ENCODE assay signal across 22 cellular contexts in genomic region chr3:170204509-170204908, GRCh38. TPM values are rescaled to one million over a fixed set of nuclear protein-coding genes. Genes with fewer than 3 reads are reported as not detected.
DNase-seq lines count a peak whose midpoint lies in the region; ATAC-seq, FAIRE-seq and TF ChIP-seq lines count a peak whose summit lies in the region.
"Had no signal": no experiment of that assay in that cellular context is flagged by ENCODE, and none has a peak within 500 bp of the region (broad histone marks: within the 10 kb centered on the region; RNA-seq: fewer than 3 reads in every experiment).

No MANE protein-coding gene starts in this region.

- no peaks in the 10 kb centered on the region for H3K9me3 ChIP-seq in HepG2 (ENCODE audit: low read length)
- H3K9me3 ChIP-seq in right lobe of liver: no peaks in the 10 kb centered on the region
- H3K9me3 ChIP-seq: A549, BE2C had no signal

- no peak overlapping the region for H3K4ac ChIP-seq in mesendoderm (ENCODE audit: low read depth, low read length)

- TF ChIP-seq RAD21 in HepG2 (CRISPR knock-in tag; IDR thresholded peaks at IDR 0.05): no peak

- POLR2A ChIA-PET in HepG2 (lab: Yijun Ruan, JAX): interaction anchor here (1.4 kb wide), 1 partner anchor 17 kb away, joined by 7 read pairs; the partner anchor contains the start of gene PRKCI

- H3K27me3 ChIP-seq in HepG2 (ENCODE audit: control insufficient read depth in 1 of 2, insufficient read depth in 2 of 2, low read length in 2 of 2): no peaks in the 10 kb centered on the region
- no peaks in the 10 kb centered on the region for H3K27me3 ChIP-seq in right lobe of liver
- H3K27me3 ChIP-seq in mesendoderm (ENCODE audit: insufficient read depth, low read length, poor library complexity): no peaks in the 10 kb centered on the region
- H3K27me3 ChIP-seq: BE2C; BLaER1 treated with 17β-estradiol and CSF1 and Interleukin-3, amounts not matched to agents 10 nM and 100 nM had no signal

- no peaks in the 10 kb centered on the region for H3K9me3 Mint-ChIP-seq in progenitor cell of endocrine pancreas (ENCODE audit: low read depth)
- H3K9me3 Mint-ChIP-seq: CD4-positive, alpha-beta T cell; CD8-positive, alpha-beta memory T cell had no signal

- H4K8ac ChIP-seq in mesendoderm (ENCODE audit: low read depth, low read length): no peak overlapping the region

- in situ Hi-C loops in HepG2 (cut with HindIII; ENCODE audit: extremely low pct_ligation_motif_present, low pct_unique_long_range_greater_than_20kb): no loop called here

- TF ChIP-seq CTCF in HepG2 (CRISPR knock-in tag; IDR thresholded peaks at IDR 0.05): no peak
- no peak for TF ChIP-seq CTCF in right lobe of liver (IDR thresholded peaks at IDR 0.05)
- no peak for TF ChIP-seq CTCF in progenitor cell of endocrine pancreas (IDR thresholded peaks at IDR 0.05; ENCODE audit: unreplicated experiment)

- H3K18ac ChIP-seq in mesendoderm (ENCODE audit: low read length): peak overlapping the region; percentile 3

- no TSS peak for BruUV-seq in HepG2 (replicated peaks; lab: Mats Ljungman, UMichigan)

- no peak for ATAC-seq in HepG2
- no peak for ATAC-seq in right lobe of liver
- ATAC-seq: A549 had no signal

- peak overlapping the region; percentile 65 for H3K27ac Mint-ChIP-seq in progenitor cell of endocrine pancreas
- H3K27ac Mint-ChIP-seq: CD14-positive monocyte; CD4-positive, alpha-beta T cell; CD8-positive, alpha-beta memory T cell had no signal

- H3K4me3 ChIP-seq in HepG2 (replicated peaks in 1 of 3; ENCODE audit: insufficient read depth in 1 of 3, low read depth in 2 of 3, low read length in 3 of 3) (peak overlapping the region in 1 of 3 experiments; percentile 21; a peak in 1 of 6 replicates), right lobe of liver (no peak overlapping the region), mesendoderm (ENCODE audit: low read length) (no peak overlapping the region)
- H3K4me3 ChIP-seq: A549; BLaER1 treated with 17β-estradiol and CSF1 and Interleukin-3, amounts not matched to agents 10 nM and 100 nM; HAP-1 had no signal

- H3K56ac ChIP-seq in mesendoderm (ENCODE audit: low read length): peak overlapping the region; percentile 49

- peaks cover 66% of the 10 kb centered on the region for H3K4me1 ChIP-seq in HepG2 (ENCODE audit: insufficient read depth, low read length)
- H3K4me1 ChIP-seq in right lobe of liver: no peaks in the 10 kb centered on the region
- H3K4me1 ChIP-seq in mesendoderm (ENCODE audit: control insufficient read depth, low read depth, low read length): no peaks in the 10 kb centered on the region

- H2BK15ac ChIP-seq in mesendoderm (replicated peaks; ENCODE audit: low read depth): no peak overlapping the region

- H3K36me3 Mint-ChIP-seq in progenitor cell of endocrine pancreas (ENCODE audit: insufficient read depth): no peaks in the 10 kb centered on the region
- H3K36me3 Mint-ChIP-seq: CD14-positive monocyte had no signal

- H2AFZ ChIP-seq in HepG2 (ENCODE audit: low read length): no peak overlapping the region

- H4K5ac ChIP-seq in mesendoderm (ENCODE audit: low read length): no peak overlapping the region

- CTCF ChIA-PET in HepG2 (lab: Yijun Ruan, JAX; ENCODE audit: low intra/inter-chr PET ratio, low total read pairs): no interaction called here

- no peaks in the 10 kb centered on the region for H3K79me1 ChIP-seq in mesendoderm (ENCODE audit: low read length)

- peak overlapping the region; percentile 55 for H2BK5ac ChIP-seq in mesendoderm (ENCODE audit: low read length)

- H3K79me2 ChIP-seq in HepG2 (ENCODE audit: insufficient read depth, low read length) (no peaks in the 10 kb centered on the region), mesendoderm (ENCODE audit: control insufficient read depth, insufficient read depth, low read length) (no peaks in the 10 kb centered on the region)

- H3K27me3 Mint-ChIP-seq in progenitor cell of endocrine pancreas: no peaks in the 10 kb centered on the region

- DNase-seq in HepG2 (ENCODE audit: low spot score) (no peak), right lobe of liver (no peak), mesendoderm (no peak), progenitor cell of endocrine pancreas (ENCODE audit: low spot score, unreplicated experiment) (no peak), NCI-H82 (lab: John Stamatoyannopoulos, UW) (no peak), midbrain (lab: John Stamatoyannopoulos, UW) (no peak)
- DNase-seq: 8988T; ACHN; AML-193; BE2C; CD4-positive, alpha-beta T cell; CD8-positive, alpha-beta memory T cell; DMS153; DND-41; GOT3 had no signal

- no peak overlapping the region for H3K4me3 Mint-ChIP-seq in progenitor cell of endocrine pancreas (ENCODE audit: low read depth)
- H3K4me3 Mint-ChIP-seq: CD14-positive monocyte; CD4-positive, alpha-beta T cell; CD8-positive, alpha-beta memory T cell had no signal

- H2AK5ac ChIP-seq in mesendoderm (ENCODE audit: low read length): no peak overlapping the region

- H3K36me3 ChIP-seq in HepG2 (replicated peaks in 1 of 2; ENCODE audit: control insufficient read depth in 1 of 2, insufficient read depth in 2 of 2, low read length in 2 of 2) (no peaks in the 10 kb centered on the region), right lobe of liver (no peaks in the 10 kb centered on the region), mesendoderm (ENCODE audit: control insufficient read depth, insufficient read depth, low read length) (no peaks in the 10 kb centered on the region)
- H3K36me3 ChIP-seq: BE2C; BLaER1 treated with 17β-estradiol and CSF1 and Interleukin-3, amounts not matched to agents 10 nM and 100 nM; HAP-1 had no signal

- H3K9ac ChIP-seq in HepG2 (ENCODE audit: insufficient read depth, low read depth, low read length): no peak overlapping the region
- H3K9ac ChIP-seq in mesendoderm (ENCODE audit: low read length): no peak overlapping the region
- H3K9ac ChIP-seq: BLaER1 treated with 17β-estradiol and CSF1 and Interleukin-3, amounts not matched to agents 10 nM and 100 nM had no signal

- H3K4me1 Mint-ChIP-seq in progenitor cell of endocrine pancreas (ENCODE audit: low read depth): peaks cover 9% of the 10 kb centered on the region
- H3K4me1 Mint-ChIP-seq: CD8-positive, alpha-beta memory T cell had no signal

- no peak for TF ChIP-seq EP300 in HepG2 (IDR thresholded peaks at IDR 0.05; ENCODE audit: low read depth in 2 of 2, low read length in 2 of 2)
- TF ChIP-seq EP300 in HepG2 (CRISPR knock-in tag; IDR thresholded peaks at IDR 0.05; ENCODE audit: borderline replicate concordance): no peak

- TF ChIP-seq POLR2A in HepG2 (IDR thresholded peaks at IDR 0.05; ENCODE audit: insufficient read depth in 1 of 2, low read depth in 2 of 2, low read length in 2 of 2): no peak
- TF ChIP-seq POLR2A in right lobe of liver (IDR thresholded peaks at IDR 0.05): no peak

- H2BK120ac ChIP-seq in mesendoderm (ENCODE audit: low read depth, low read length): no peak overlapping the region

- 73% methylated on average over 10 of the region's 10 CpGs for WGBS in HepG2 (ENCODE audit: low lambda C conversion rate)
- WGBS in right lobe of liver (ENCODE audit: insufficient coverage, low coverage, low lambda C conversion rate, missing lambda C conversion rate): 96% methylated on average over 6 of the region's 10 CpGs
- WGBS in mesendoderm (ENCODE audit: extremely low coverage, insufficient coverage, low lambda C conversion rate): no CpG with 5 or more reads among the region's 10 CpGs

- no peaks in the 10 kb centered on the region for H4K20me1 ChIP-seq in HepG2 (ENCODE audit: insufficient read depth, low read length)
- H4K20me1 ChIP-seq: BLaER1 treated with 17β-estradiol and CSF1 and Interleukin-3, amounts not matched to agents 10 nM and 100 nM had no signal

- intact Hi-C loops in HepG2 (cut with micrococcal nuclease; ENCODE audit: unreplicated experiment) (loop anchor here (2.0 kb wide), 1 partner anchor 16 kb away; no protein-coding TSS in a partner anchor), right lobe of liver (cut with DNase I) (no loop called here)

- H3K4me2 ChIP-seq in HepG2 (ENCODE audit: low read depth, low read length): peak overlapping the region; percentile 52
- no peak overlapping the region for H3K4me2 ChIP-seq in mesendoderm (ENCODE audit: low read length)
- H3K4me2 ChIP-seq: A549; BLaER1 treated with 17β-estradiol and CSF1 and Interleukin-3, amounts not matched to agents 10 nM and 100 nM had no signal

- H3K27ac ChIP-seq in HepG2 (ENCODE audit: extremely low read length, insufficient read depth, low read length): no peak overlapping the region
- no peak overlapping the region for H3K27ac ChIP-seq in right lobe of liver
- H3K27ac ChIP-seq in mesendoderm (ENCODE audit: low read depth, low read length): no peak overlapping the region
- H3K27ac ChIP-seq: A549; BLaER1 treated with 17β-estradiol and CSF1 and Interleukin-3, amounts not matched to agents 10 nM and 100 nM had no signal

- H3K23ac ChIP-seq in mesendoderm (ENCODE audit: low read length): no peak overlapping the region

- FAIRE-seq in HepG2 (lab: Jason Lieb, UNC): no peak
- FAIRE-seq: A549, G401.6, GM12892, H54 had no signal

RNA-seq across cellular contexts. Expression of gene PRKCI, which starts 17.7 kb away (rescaled TPM):
- total RNA-seq in HepG2 (2016; rRNA removed; fragmentation: Illumina TruSeq; extraction: Trizol): 30.4 and 39.1 TPM in 2 replicates
- 11.6 and 12.0 TPM in 2 replicates for total RNA-seq in HepG2 (2016; cell fraction: cytosol; rRNA removed; fragmentation: Illumina TruSeq; extraction: Trizol; ENCODE audit: low read depth)
- 29.9 and 42.0 TPM in 2 replicates for total RNA-seq in HepG2 (2016; cell fraction: insoluble cytoplasmic fraction; rRNA removed; fragmentation: Illumina TruSeq; extraction: Trizol)
- 13.7 and 15.0 TPM in 2 replicates for total RNA-seq in HepG2 (2016; cell fraction: membrane; rRNA removed; fragmentation: Illumina TruSeq; extraction: Trizol)
- total RNA-seq in HepG2 (2016; cell fraction: nucleus; rRNA removed; fragmentation: Illumina TruSeq; extraction: Trizol): 19.8 and 28.5 TPM in 2 replicates
- polyA plus RNA-seq in HepG2 (2011; rRNA removed): 11.7 and 17.2 TPM in 2 replicates
- 6.2 and 9.0 TPM in 2 replicates for polyA plus RNA-seq in HepG2 (2011; cell fraction: cytosol; rRNA removed)
- 5.0 and 9.3 TPM in 2 replicates for polyA plus RNA-seq in HepG2 (2011; cell fraction: nucleus; rRNA removed)
- polyA plus RNA-seq in HepG2 (2012): 12.9 and 22.8 TPM in 2 replicates
- 2.5 and 3.2 TPM in 2 replicates for polyA plus RNA-seq in HepG2 (2016; cell fraction: cytosol; fragmentation: Illumina TruSeq; extraction: Trizol; ENCODE audit: low read depth)
- 29.3 and 31.7 TPM in 2 replicates for polyA plus RNA-seq in HepG2 (2016; cell fraction: insoluble cytoplasmic fraction; fragmentation: Illumina TruSeq; extraction: Trizol; ENCODE audit: low read depth)
- polyA plus RNA-seq in HepG2 (2016; cell fraction: membrane; fragmentation: Illumina TruSeq; extraction: Trizol; ENCODE audit: low read depth): 5.4 and 6.7 TPM in 2 replicates
- polyA plus RNA-seq in HepG2 (2016; cell fraction: nucleus; fragmentation: Illumina TruSeq; extraction: Trizol; ENCODE audit: insufficient read depth, low read depth): 25.1 and 26.3 TPM in 2 replicates
- 14.9 and 45.3 TPM in 2 replicates for polyA minus RNA-seq in HepG2 (2011; rRNA and poly(A)+ RNA removed; ENCODE audit: low replicate concordance)
- polyA minus RNA-seq in HepG2 (2011; cell fraction: cytosol; rRNA and poly(A)+ RNA removed): 20.2 and 22.9 TPM in 2 replicates
- 34.5 and 41.0 TPM in 2 replicates for polyA minus RNA-seq in HepG2 (2011; cell fraction: nucleus; rRNA and poly(A)+ RNA removed)
- total RNA-seq in right lobe of liver: 10 to 100 TPM in 2 of 6 experiments, 1 to 10 TPM in 4; 8.2 to 15.7 (median 8.9) TPM
- 54.9 TPM for polyA plus RNA-seq in mesendoderm (2013, experiment 1 of 2)
- 57.3 TPM for polyA plus RNA-seq in mesendoderm (2013, experiment 2 of 2)
- 61.4 and 67.6 TPM in 2 replicates for total RNA-seq in progenitor cell of endocrine pancreas

RNA-seq across cellular contexts. Expression of gene PHC3, which starts 23.0 kb away (rescaled TPM):
- total RNA-seq in HepG2 (2016; rRNA removed; fragmentation: Illumina TruSeq; extraction: Trizol) (16.5 and 24.1 TPM in 2 replicates), right lobe of liver (10 to 100 TPM; 20.0 to 32.6 (median 23.5) TPM), progenitor cell of endocrine pancreas (57.5 and 71.8 TPM in 2 replicates)
- total RNA-seq in HepG2 (2016; cell fraction: cytosol; rRNA removed; fragmentation: Illumina TruSeq; extraction: Trizol; ENCODE audit: low read depth): 83.1 and 87.8 TPM in 2 replicates
- 15.1 and 19.9 TPM in 2 replicates for total RNA-seq in HepG2 (2016; cell fraction: insoluble cytoplasmic fraction; rRNA removed; fragmentation: Illumina TruSeq; extraction: Trizol)
- total RNA-seq in HepG2 (2016; cell fraction: membrane; rRNA removed; fragmentation: Illumina TruSeq; extraction: Trizol): 17.9 and 22.5 TPM in 2 replicates
- 45.6 and 47.3 TPM in 2 replicates for total RNA-seq in HepG2 (2016; cell fraction: nucleus; rRNA removed; fragmentation: Illumina TruSeq; extraction: Trizol)
- 42.9 and 49.0 TPM in 2 replicates for polyA plus RNA-seq in HepG2 (2011; rRNA removed)
- 18.5 and 21.7 TPM in 2 replicates for polyA plus RNA-seq in HepG2 (2011; cell fraction: cytosol; rRNA removed)
- polyA plus RNA-seq in HepG2 (2011; cell fraction: nucleus; rRNA removed): 64.0 and 65.6 TPM in 2 replicates
- polyA plus RNA-seq in HepG2 (2012): 12.8 and 14.1 TPM in 2 replicates
- 0.53 and 0.69 TPM in 2 replicates for polyA plus RNA-seq in HepG2 (2016; cell fraction: cytosol; fragmentation: Illumina TruSeq; extraction: Trizol; ENCODE audit: low read depth)
- polyA plus RNA-seq in HepG2 (2016; cell fraction: insoluble cytoplasmic fraction; fragmentation: Illumina TruSeq; extraction: Trizol; ENCODE audit: low read depth): 6.1 and 6.6 TPM in 2 replicates
- polyA plus RNA-seq in HepG2 (2016; cell fraction: membrane; fragmentation: Illumina TruSeq; extraction: Trizol; ENCODE audit: low read depth): 0.78 TPM in 2 replicates
- polyA plus RNA-seq in HepG2 (2016; cell fraction: nucleus; fragmentation: Illumina TruSeq; extraction: Trizol; ENCODE audit: insufficient read depth, low read depth): 21.1 and 24.6 TPM in 2 replicates
- 193 and 376 TPM in 2 replicates for polyA minus RNA-seq in HepG2 (2011; rRNA and poly(A)+ RNA removed; ENCODE audit: low replicate concordance)
- 15.6 and 17.5 TPM in 2 replicates for polyA minus RNA-seq in HepG2 (2011; cell fraction: cytosol; rRNA and poly(A)+ RNA removed)
- polyA minus RNA-seq in HepG2 (2011; cell fraction: nucleus; rRNA and poly(A)+ RNA removed): 86.4 and 113 TPM in 2 replicates
- polyA plus RNA-seq in mesendoderm (2013, experiment 1 of 2): 23.5 TPM
- 22.9 TPM for polyA plus RNA-seq in mesendoderm (2013, experiment 2 of 2)
